8 cellular contexts compared by ENCODE assay signal in genomic region chr22:19559956-19560355, GRCh38. TPM values are rescaled to one million over a fixed set of nuclear protein-coding genes. Genes with fewer than 3 reads are reported as not detected.
"Had no signal": no experiment of that assay in that cellular context is flagged by ENCODE, and none has a peak within 500 bp of the region (broad histone marks: within the 10 kb centered on the region; RNA-seq: fewer than 3 reads in every experiment).

No MANE protein-coding gene starts in this region.

- DNase-seq: GM23248, HCEC 1CT, IMR-90, KBM-7 had no signal

- H3K4me3 ChIP-seq: GM23248 had no signal

- H3K27ac ChIP-seq: GM23248, HL-60 had no signal

- H3K9ac ChIP-seq: GM23248 had no signal

- H2AFZ ChIP-seq: GM23248 had no signal

- H3K4me3 Mint-ChIP-seq: H9 had no signal

RNA-seq across cellular contexts. Expression of gene CLDN5, which starts 35.7 kb away (rescaled TPM):
- total RNA-seq: GM23248, HepG2, HT1080 had no signal
- polyA plus RNA-seq: GM23248, HepG2 had no signal
